Comparison of ENCODE assay signal across 8 cellular contexts in the genomic region with DNA sequence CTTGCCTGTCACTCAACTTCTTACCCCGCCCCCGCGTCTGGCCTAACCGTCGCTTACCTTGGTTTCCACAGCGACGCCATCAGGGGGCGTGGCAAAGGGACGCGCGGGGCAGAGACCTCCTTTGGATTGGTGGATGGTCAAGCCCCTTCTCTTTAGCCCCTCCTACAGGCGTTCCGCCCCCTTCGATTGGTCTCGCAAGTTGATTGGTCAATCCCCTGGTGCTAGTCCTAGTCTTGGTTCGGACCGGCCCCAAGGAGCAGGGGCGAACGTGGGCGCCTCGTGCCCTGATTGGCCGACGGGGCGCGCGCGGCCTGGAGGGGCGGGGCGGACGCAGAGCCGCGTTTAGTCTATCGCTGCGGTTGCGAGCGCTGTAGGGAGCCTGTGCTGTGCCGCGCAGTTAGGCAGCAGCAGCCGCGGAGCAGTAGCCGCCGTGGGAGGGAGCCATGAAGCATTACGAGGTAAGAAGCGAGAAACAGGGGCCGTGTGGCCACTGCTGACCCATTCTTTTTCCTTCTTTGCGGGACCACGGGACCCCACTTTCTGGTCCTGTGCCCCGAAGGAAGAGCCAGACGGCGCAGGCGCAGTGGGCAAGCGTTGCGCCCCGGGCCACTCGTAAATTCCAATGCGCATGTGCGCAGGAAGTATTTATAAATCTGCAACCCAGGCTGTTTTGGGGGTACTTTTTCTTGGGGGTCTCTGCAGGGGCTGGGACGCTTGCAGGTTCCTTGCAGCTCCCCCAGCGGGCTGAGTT. TPM values are rescaled to one million over a fixed set of nuclear protein-coding genes. Genes with fewer than 3 reads are reported as not detected.
DNase-seq lines count a peak whose midpoint lies in the region; ATAC-seq and TF ChIP-seq lines count a peak whose summit lies in the region.

A gene with protein sequence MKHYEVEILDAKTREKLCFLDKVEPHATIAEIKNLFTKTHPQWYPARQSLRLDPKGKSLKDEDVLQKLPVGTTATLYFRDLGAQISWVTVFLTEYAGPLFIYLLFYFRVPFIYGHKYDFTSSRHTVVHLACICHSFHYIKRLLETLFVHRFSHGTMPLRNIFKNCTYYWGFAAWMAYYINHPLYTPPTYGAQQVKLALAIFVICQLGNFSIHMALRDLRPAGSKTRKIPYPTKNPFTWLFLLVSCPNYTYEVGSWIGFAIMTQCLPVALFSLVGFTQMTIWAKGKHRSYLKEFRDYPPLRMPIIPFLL (plus strand): TSS at position 341 of the 751 bp plus-strand sequence. CDS start 103 bp downstream, at position 444.

- H3K4me1 ChIP-seq in PC-3 (ENCODE audit: insufficient read depth, low read length): peaks cover 18% of the 10 kb centered on the region
- H3K4me1 ChIP-seq in mucosa of descending colon (ENCODE audit: low read depth): peaks cover 7% of the 10 kb centered on the region

- H3K27me3 ChIP-seq in PC-3 (ENCODE audit: low read length): no peaks in the 10 kb centered on the region

- peak within 1 kb of the TSS; percentile 93 for H2AFZ ChIP-seq in PC-3 (ENCODE audit: low read length)

- POLR2A ChIA-PET in PC-3 (lab: Charles Lee; ENCODE audit: unreplicated experiment): no interaction called here

- peak within 1 kb of the TSS; percentile 79 for H3K4me3 ChIP-seq in PC-3 (ENCODE audit: low read length)
- peak within 1 kb of the TSS; percentile 99 for H3K4me3 ChIP-seq in epithelial cell of esophagus (ENCODE audit: low read length)
- H3K4me3 ChIP-seq in mucosa of descending colon: peak within 1 kb of the TSS; percentile 49

- peak; percentile 95 for ATAC-seq in GM21576 (IDR thresholded peaks at IDR 0.05; ENCODE audit: unreplicated experiment)
- ATAC-seq in PC-3: peak; percentile 96
- peak; percentile 97 for ATAC-seq in mucosa of descending colon

- CTCF ChIA-PET in PC-3 (lab: Charles Lee): no interaction called here

- H3K9me3 ChIP-seq in PC-3 (ENCODE audit: low read length) (no peaks in the 10 kb centered on the region), mucosa of descending colon (no peaks in the 10 kb centered on the region)

- H3K9me2 ChIP-seq in PC-3 (replicated peaks; ENCODE audit: low read length): no peaks in the 10 kb centered on the region

- peak within 1 kb of the TSS; percentile 26 for H3K27ac ChIP-seq in PC-3 (ENCODE audit: low read length)

- no peak for TF ChIP-seq CTCF in PC-3 (conservative IDR thresholded peaks at IDR 0.05; ENCODE audit: low read depth, low read length)
- TF ChIP-seq CTCF in epithelial cell of esophagus (IDR thresholded peaks at IDR 0.05; ENCODE audit: insufficient read depth, low read depth, low read length, missing control alignments): no peak
- TF ChIP-seq CTCF in mucosa of descending colon (IDR thresholded peaks at IDR 0.05): no peak

- TF ChIP-seq EP300 in Ishikawa (IDR thresholded peaks at IDR 0.05; ENCODE audit: borderline replicate concordance): 0 out of 2 replicates have a peak, but pooled peaks have one; percentile 29

- H3K79me2 ChIP-seq in PC-3 (ENCODE audit: low read length): peaks cover 46% of the 10 kb centered on the region

- TSS peak; percentile 76 for BruUV-seq in PC-3 (replicated peaks; lab: Mats Ljungman, UMichigan)

- no peak for TF ChIP-seq RAD21 in Ishikawa (IDR thresholded peaks at IDR 0.05; ENCODE audit: low read depth)

- DNase-seq in DMS114 treated with DMSO at 0.1 percent for 48 hours (lab: John Stamatoyannopoulos, UW; ENCODE audit: unreplicated experiment) (peak; percentile 95), PC-3 (peak; percentile 100), activated T-cell treated with anti-CD3 and anti-CD28 coated beads for 48 hours (ENCODE audit: low read depth) (peak; percentile 100), epithelial cell of esophagus (ENCODE audit: low read depth) (peak; percentile 100), mucosa of descending colon (peak; percentile 100)
- peak; percentile 100 for DNase-seq in stimulated activated CD8-positive, alpha-beta memory T cell treated with anti-CD3 and anti-CD28 coated beads, Interleukin-4, amount 100 ng/mL, for 24 hours (ENCODE audit: low read depth)

- peak within 1 kb of the TSS; percentile 87 for H3K4me2 ChIP-seq in PC-3 (ENCODE audit: low read length)

- no peaks in the 10 kb centered on the region for H3F3A ChIP-seq in PC-3 (ENCODE audit: low read length, unreplicated experiment)

- peaks cover 7% of the 10 kb centered on the region; the same call in 1 of the 2 replicates for H4K20me1 ChIP-seq in PC-3 (ENCODE audit: low read length)

- intact Hi-C loops in PC-3 (cut with micrococcal nuclease): loop anchor here (2.0 kb wide), 1 partner anchor 33 kb away; a partner anchor contains a TSS
- intact Hi-C loops in mucosa of descending colon (cut with DNase I, micrococcal nuclease): no loop called here

- no peaks in the 10 kb centered on the region; the same call in 1 of the 2 replicates for H3K36me3 ChIP-seq in PC-3 (ENCODE audit: low read depth, low read length)
- H3K36me3 ChIP-seq in mucosa of descending colon (ENCODE audit: low read depth): peaks cover 6% of the 10 kb centered on the region

- peak within 1 kb of the TSS; percentile 72 for H3K9ac ChIP-seq in PC-3 (ENCODE audit: low read length)

TF ChIP-seq in Ishikawa, 13 proteins besides CTCF, POLR2A, EP300 and RAD21:
- no peak for TF ChIP-seq TEAD4 (IDR thresholded peaks at IDR 0.05)
- peak; percentile 85 for TF ChIP-seq EGR1 (IDR thresholded peaks at IDR 0.05)
- no peak for TF ChIP-seq NFIC (IDR thresholded peaks at IDR 0.05)
- TF ChIP-seq TAF1 (IDR thresholded peaks at IDR 0.05; ENCODE audit: low read depth): peak; percentile 90
- TF ChIP-seq, protein P1, sequence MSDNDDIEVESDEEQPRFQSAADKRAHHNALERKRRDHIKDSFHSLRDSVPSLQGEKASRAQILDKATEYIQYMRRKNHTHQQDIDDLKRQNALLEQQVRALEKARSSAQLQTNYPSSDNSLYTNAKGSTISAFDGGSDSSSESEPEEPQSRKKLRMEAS (IDR thresholded peaks at IDR 0.05): peak; percentile 60
- 0 out of 2 replicates have a peak, but pooled peaks have one; percentile 27 for TF ChIP-seq YY1 (IDR thresholded peaks at IDR 0.05; ENCODE audit: low read depth)
- TF ChIP-seq, protein P2, sequence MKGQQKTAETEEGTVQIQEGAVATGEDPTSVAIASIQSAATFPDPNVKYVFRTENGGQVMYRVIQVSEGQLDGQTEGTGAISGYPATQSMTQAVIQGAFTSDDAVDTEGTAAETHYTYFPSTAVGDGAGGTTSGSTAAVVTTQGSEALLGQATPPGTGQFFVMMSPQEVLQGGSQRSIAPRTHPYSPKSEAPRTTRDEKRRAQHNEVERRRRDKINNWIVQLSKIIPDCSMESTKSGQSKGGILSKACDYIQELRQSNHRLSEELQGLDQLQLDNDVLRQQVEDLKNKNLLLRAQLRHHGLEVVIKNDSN (IDR thresholded peaks at IDR 0.05): peak; percentile 26; the same call in 1 of the 2 replicates
- no peak for TF ChIP-seq CREB1 (IDR thresholded peaks at IDR 0.05; ENCODE audit: low read depth)
- no peak for TF ChIP-seq TCF12 (IDR thresholded peaks at IDR 0.05; ENCODE audit: low read depth)
- TF ChIP-seq, protein P3, sequence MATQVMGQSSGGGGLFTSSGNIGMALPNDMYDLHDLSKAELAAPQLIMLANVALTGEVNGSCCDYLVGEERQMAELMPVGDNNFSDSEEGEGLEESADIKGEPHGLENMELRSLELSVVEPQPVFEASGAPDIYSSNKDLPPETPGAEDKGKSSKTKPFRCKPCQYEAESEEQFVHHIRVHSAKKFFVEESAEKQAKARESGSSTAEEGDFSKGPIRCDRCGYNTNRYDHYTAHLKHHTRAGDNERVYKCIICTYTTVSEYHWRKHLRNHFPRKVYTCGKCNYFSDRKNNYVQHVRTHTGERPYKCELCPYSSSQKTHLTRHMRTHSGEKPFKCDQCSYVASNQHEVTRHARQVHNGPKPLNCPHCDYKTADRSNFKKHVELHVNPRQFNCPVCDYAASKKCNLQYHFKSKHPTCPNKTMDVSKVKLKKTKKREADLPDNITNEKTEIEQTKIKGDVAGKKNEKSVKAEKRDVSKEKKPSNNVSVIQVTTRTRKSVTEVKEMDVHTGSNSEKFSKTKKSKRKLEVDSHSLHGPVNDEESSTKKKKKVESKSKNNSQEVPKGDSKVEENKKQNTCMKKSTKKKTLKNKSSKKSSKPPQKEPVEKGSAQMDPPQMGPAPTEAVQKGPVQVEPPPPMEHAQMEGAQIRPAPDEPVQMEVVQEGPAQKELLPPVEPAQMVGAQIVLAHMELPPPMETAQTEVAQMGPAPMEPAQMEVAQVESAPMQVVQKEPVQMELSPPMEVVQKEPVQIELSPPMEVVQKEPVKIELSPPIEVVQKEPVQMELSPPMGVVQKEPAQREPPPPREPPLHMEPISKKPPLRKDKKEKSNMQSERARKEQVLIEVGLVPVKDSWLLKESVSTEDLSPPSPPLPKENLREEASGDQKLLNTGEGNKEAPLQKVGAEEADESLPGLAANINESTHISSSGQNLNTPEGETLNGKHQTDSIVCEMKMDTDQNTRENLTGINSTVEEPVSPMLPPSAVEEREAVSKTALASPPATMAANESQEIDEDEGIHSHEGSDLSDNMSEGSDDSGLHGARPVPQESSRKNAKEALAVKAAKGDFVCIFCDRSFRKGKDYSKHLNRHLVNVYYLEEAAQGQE (IDR thresholded peaks at IDR 0.05; ENCODE audit: low read depth): no peak
- TF ChIP-seq CEBPB (IDR thresholded peaks at IDR 0.05): no peak; the same call in 1 of the 2 replicates
- TF ChIP-seq FOXM1 (IDR thresholded peaks at IDR 0.05; ENCODE audit: borderline replicate concordance, low read depth): peak; percentile 49; the same call in 1 of the 2 replicates
- 0 out of 2 replicates have a peak, but pooled peaks have one; percentile 54 for TF ChIP-seq ZBTB7A (IDR thresholded peaks at IDR 0.05; ENCODE audit: low read depth)

RNA-seq across cellular contexts. Expression of the gene that starts here (rescaled TPM):
- total RNA-seq in PC-3 (2014; rRNA removed): 144 and 145 TPM in 2 replicates
- 100 to 1,000 TPM in 2 of 3 donors, 10 to 100 TPM in 1; 94.4 to 155 (median 141) TPM for total RNA-seq in mucosa of descending colon

Comparison
In these comparisons a context has a peak if more than half of its experiments do, and no peak if none do; other contexts are left out.
1. Peak in every context shown above with its lines: DNase-seq, ATAC-seq, H3K4me3 ChIP-seq and H3K27ac ChIP-seq.
2. H3K4me3 ChIP-seq: peak in every context shown above with its lines; median percentile 99 in epithelial cell of esophagus; 79 in PC-3; 49 in mucosa of descending colon.